Comparison of ENCODE assay signal across 31 cellular contexts in the genomic region with DNA sequence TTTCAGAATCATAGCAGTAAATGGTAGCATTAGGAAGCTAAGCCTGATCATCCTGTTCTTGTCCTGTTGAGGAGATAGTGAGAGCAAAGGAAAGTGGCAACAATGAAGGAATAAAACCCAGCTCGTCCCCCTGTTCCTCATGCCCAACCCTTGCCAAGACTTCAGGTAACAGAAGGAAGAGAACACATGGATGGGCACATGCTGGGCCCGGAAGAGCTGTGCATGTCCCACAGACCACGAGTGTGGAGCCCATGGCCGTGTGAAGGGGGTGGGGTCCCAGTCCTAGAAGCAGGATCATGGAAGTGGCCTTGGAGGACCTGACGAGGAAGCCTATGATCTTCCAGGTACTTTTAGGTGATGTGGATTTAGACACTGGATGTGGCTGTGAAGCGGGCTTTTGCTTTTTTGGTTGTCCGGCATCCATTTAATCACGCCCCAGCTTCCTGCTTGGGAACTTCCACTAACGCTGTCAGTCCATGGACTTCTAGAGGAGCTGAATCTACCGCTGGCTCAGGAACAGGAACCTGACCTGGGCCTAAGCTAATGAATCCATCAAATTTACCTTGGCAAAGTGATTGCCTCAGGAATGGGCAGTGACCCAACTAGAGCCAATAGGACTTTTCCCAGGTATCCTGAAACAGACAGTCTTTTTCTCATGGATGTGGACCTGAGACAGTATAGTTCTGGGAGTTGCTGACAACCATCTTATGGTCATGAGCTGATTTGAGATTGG.
"Had no signal": no experiment of that assay in that cellular context is flagged by ENCODE, and none has a peak within 500 bp of the region (broad histone marks: within the 10 kb centered on the region; RNA-seq: fewer than 3 reads in every experiment).

No MANE protein-coding gene starts in this region.

- H3K36me3 ChIP-seq: cardiac muscle cell, colonic mucosa, gastrocnemius medialis, neutrophil, suprapubic skin, tibial artery, upper lobe of right lung, WERI-Rb-1 had no signal

- H3K27me3 ChIP-seq: colonic mucosa, gastrocnemius medialis, hepatocyte, suprapubic skin, tibial artery, upper lobe of right lung had no signal

- FAIRE-seq: TTC549 had no signal

- H2AFZ ChIP-seq: hepatocyte, parathyroid adenoma had no signal

- H3K4me2 ChIP-seq: hepatocyte, smooth muscle cell had no signal

- H3K4me3 ChIP-seq: cardiac muscle cell, colonic mucosa, gastrocnemius medialis, hepatocyte, psoas muscle, smooth muscle cell, suprapubic skin, tibial artery, upper lobe of right lung had no signal

- ATAC-seq: activated CD4-positive, CD25-positive, alpha-beta regulatory T cell treated with anti-CD3 and anti-CD28 coated beads, Interleukin-2, amount 50 U/mL, for 24 hours; gastrocnemius medialis; left ventricle myocardium superior; psoas muscle; stimulated activated naive B cell treated with anti-CD40 and anti-IgM and Interleukin-4, amounts not matched to agents 10 μg/mL and 1 μg/mL and 100 μg/mL, for 72 hours had no signal

- H3K27ac ChIP-seq: cardiac muscle cell, colonic mucosa, gastrocnemius medialis, hepatocyte, neutrophil, parathyroid adenoma, psoas muscle, suprapubic skin, tibial artery, upper lobe of right lung, WERI-Rb-1 had no signal

- H3K79me2 ChIP-seq: hepatocyte, parathyroid adenoma had no signal

- DNase-seq: activated CD4-positive, alpha-beta memory T cell treated with anti-CD3 and anti-CD28 coated beads, Interleukin-2, amount 10 ng/mL, durations not matched to agents 7 days and 5 days; activated CD4-positive, alpha-beta T cell treated with anti-CD3 and anti-CD28 coated beads for 48 hours; activated effector memory CD4-positive, alpha-beta T cell treated with Interleukin-2 at 50 U/mL for 16 hours; activated naive CD4-positive, alpha-beta T cell treated with Interleukin-2 at 50 U/mL for 16 hours; anterior cingulate cortex; cerebellar nuclear complex; colonic mucosa; effector memory CD4-positive, alpha-beta T cell; gastrocnemius medialis; glutamatergic neuron; islet precursor cell; left ventricle myocardium superior; mammary epithelial cell; psoas muscle; stimulated activated CD4-positive, alpha-beta T cell treated with anti-CD3 and anti-CD28 coated beads, Interleukin-1b, Interleukin-23, amount 100 ng/mL, for 48 hours; stimulated activated CD4-positive, alpha-beta T cell treated with anti-CD3 and anti-CD28 coated beads, Interleukin-4, amount 100 ng/mL, for 4 hours; stimulated activated CD8-positive, alpha-beta memory T cell treated with anti-CD3 and anti-CD28 coated beads, Interleukin-4, amount 100 ng/mL, for 48 hours; stimulated activated naive B cell treated with anti-CD40 and anti-IgM and Interleukin-4, amounts not matched to agents 10 μg/mL and 1 μg/mL and 100 μg/mL, for 72 hours; SW 1271; T-helper 9 cell; tibial artery; upper lobe of right lung; WERI-Rb-1 had no signal

- H3K4me1 ChIP-seq: colonic mucosa, parathyroid adenoma, suprapubic skin, upper lobe of right lung had no signal

- H3K9me3 ChIP-seq: colonic mucosa, gastrocnemius medialis, neutrophil, psoas muscle, suprapubic skin, tibial artery, upper lobe of right lung had no signal

- H3K9ac ChIP-seq: parathyroid adenoma had no signal
